In the genomic region with DNA sequence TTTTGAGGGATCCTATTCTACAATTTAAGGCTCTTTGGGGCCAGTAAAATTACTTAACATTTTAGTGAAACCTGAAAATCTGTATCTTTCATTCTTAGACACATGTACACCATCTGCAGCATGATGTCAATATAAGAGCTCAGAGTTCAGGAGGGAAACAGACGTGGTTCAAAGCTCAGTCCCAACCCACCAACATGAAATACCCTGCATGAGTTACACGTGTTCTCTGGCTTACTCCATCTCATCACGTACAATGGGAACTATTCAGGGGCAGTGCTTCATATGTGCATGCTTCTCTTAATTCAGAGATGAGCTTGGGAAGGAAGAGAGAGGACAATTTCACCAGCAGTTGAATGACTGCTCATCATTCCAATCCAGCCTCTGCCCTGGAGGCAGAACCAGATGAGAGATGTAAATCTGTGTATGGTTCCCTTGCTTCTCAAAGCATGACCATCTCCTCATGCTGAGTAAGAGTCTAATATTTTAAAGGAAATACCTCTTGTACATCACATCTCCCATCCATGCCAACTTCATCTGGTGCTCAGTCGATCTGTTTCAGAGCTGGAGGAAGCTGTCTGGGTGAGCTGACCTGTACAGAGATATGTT, we compare ENCODE assay signal across 26 cellular contexts. TPM values are rescaled to one million over a fixed set of nuclear protein-coding genes. Genes with fewer than 3 reads are reported as not detected.
"Had no signal": no experiment of that assay in that cellular context is flagged by ENCODE, and none has a peak within 500 bp of the region (broad histone marks: within the 10 kb centered on the region; RNA-seq: fewer than 3 reads in every experiment).

No MANE protein-coding gene starts in this region.

- ATAC-seq: naive thymus-derived CD4-positive, alpha-beta T cell; natural killer cell; psoas muscle; right cardiac atrium; sciatic nerve; stimulated activated memory B cell treated with anti-CD40 and anti-IgM and Interleukin-4, amounts not matched to agents 10 μg/mL and 1 μg/mL and 100 μg/mL, for 72 hours; upper lobe of right lung had no signal

- H3K36me3 ChIP-seq: neural progenitor cell, ovary, spleen, stomach, thoracic aorta, thyroid gland, tibial nerve, upper lobe of right lung, uterus had no signal

- H3K9ac ChIP-seq: neural progenitor cell, parathyroid adenoma had no signal

- DNase-seq: naive thymus-derived CD4-positive, alpha-beta T cell; natural killer cell; occipital lobe; ovary; posterior cingulate gyrus; psoas muscle; right cardiac atrium; spleen; stimulated activated CD4-positive, alpha-beta T cell treated with anti-CD3 and anti-CD28 coated beads, Interleukin-12 subunit alpha, Interleukin-12 subunit beta, amount 100 ng/mL, for 4 hours; stimulated activated CD4-positive, alpha-beta T cell treated with anti-CD3 and anti-CD28 coated beads, Interleukin-1b, Interleukin-23, amount 100 ng/mL, for 48 hours; stimulated activated CD4-positive, alpha-beta T cell treated with anti-CD3 and anti-CD28 coated beads, Interleukin-4, amount 100 ng/mL, for 1 hour; stimulated activated CD4-positive, alpha-beta T cell treated with anti-CD3 and anti-CD28 coated beads, Interleukin-4, amount 100 ng/mL, for 4 hours; stimulated activated CD8-positive, alpha-beta memory T cell treated with anti-CD3 and anti-CD28 coated beads, Interleukin-4, amount 100 ng/mL, for 48 hours; stimulated activated naive CD4-positive, alpha-beta T cell; stomach; thyroid gland; upper lobe of right lung; uterus had no signal

- H3K27me3 ChIP-seq: neural progenitor cell, ovary, thyroid gland, tibial nerve, upper lobe of right lung, uterus had no signal

- H2AFZ ChIP-seq: neural progenitor cell, parathyroid adenoma had no signal

- H3K4me3 ChIP-seq: neural progenitor cell, ovary, psoas muscle, skin epidermis, smooth muscle cell, spleen, stomach, thoracic aorta, thyroid gland, tibial nerve, upper lobe of right lung, uterus had no signal

- H3K9me3 ChIP-seq: ovary, psoas muscle, thoracic aorta, thyroid gland, upper lobe of right lung, uterus had no signal

- H3K4me1 ChIP-seq: parathyroid adenoma, psoas muscle, spleen, stomach, thyroid gland, tibial nerve, upper lobe of right lung, uterus had no signal

- H3K79me2 ChIP-seq: parathyroid adenoma had no signal

- H3K27ac ChIP-seq: neural progenitor cell, ovary, parathyroid adenoma, psoas muscle, skin epidermis, spleen, stomach, thoracic aorta, thyroid gland, tibial nerve, upper lobe of right lung, uterus had no signal

- H3K4me2 ChIP-seq: neural progenitor cell, smooth muscle cell had no signal

RNA-seq across cellular contexts. Expression of gene ADAM12, which starts 29.0 kb away (rescaled TPM):
- polyA plus RNA-seq: naive thymus-derived CD4-positive, alpha-beta T cell had no signal
